In genomic region chr21:41241341-41241740, GRCh38 we compare ENCODE assay signal across 12 cellular contexts.
"Had no signal": no experiment of that assay in that cellular context is flagged by ENCODE, and none has a peak within 500 bp of the region (broad histone marks: within the 10 kb centered on the region; RNA-seq: fewer than 3 reads in every experiment).

No MANE protein-coding gene starts in this region.

- ATAC-seq: heart right ventricle, left lung had no signal

- DNase-seq: activated CD4-positive, alpha-beta memory T cell treated with anti-CD3 and anti-CD28 coated beads, Interleukin-2, amount 10 ng/mL, durations not matched to agents 7 days and 5 days; activated naive CD8-positive, alpha-beta T cell treated with anti-CD3 and anti-CD28 coated beads, Interleukin-2, amount 10 ng/mL, durations not matched to agents 7 days and 5 days; activated T-cell treated with anti-CD3 and anti-CD28 coated beads, Interleukin-2, amount 50 U/mL, for 48 hours; foreskin melanocyte; heart right ventricle; left lung; stimulated activated CD4-positive, alpha-beta T cell treated with anti-CD3 and anti-CD28 coated beads, Interleukin-15, amount 100 ng/mL, for 24 hours; stimulated activated CD4-positive, alpha-beta T cell treated with anti-CD3 and anti-CD28 coated beads, Interleukin-4, amount 100 ng/mL, for 24 hours; T-helper 9 cell had no signal

- H3K9me3 ChIP-seq: left lung, thoracic aorta had no signal

- H3K4me3 ChIP-seq: heart right ventricle, left lung, thoracic aorta had no signal

- H3K9me3 Mint-ChIP-seq: activated CD4-positive, alpha-beta memory T cell treated with anti-CD3 and anti-CD28 coated beads, Interleukin-2, amount 10 ng/mL, durations not matched to agents 7 days and 5 days; activated naive CD8-positive, alpha-beta T cell treated with anti-CD3 and anti-CD28 coated beads, Interleukin-2, amount 10 ng/mL, durations not matched to agents 7 days and 5 days; nephron; stimulated activated naive CD8-positive, alpha-beta T cell treated with anti-CD3 and anti-CD28 coated beads, Interleukin-15, Interleukin-2, amounts not matched to agents 100 ng/mL and 50 ng/mL, for 24 hours had no signal

- H3K27ac ChIP-seq: heart right ventricle, left lung had no signal

- H3K27me3 Mint-ChIP-seq: activated naive CD8-positive, alpha-beta T cell treated with anti-CD3 and anti-CD28 coated beads, Interleukin-2, amount 10 ng/mL, durations not matched to agents 7 days and 5 days; stimulated activated naive CD8-positive, alpha-beta T cell treated with anti-CD3 and anti-CD28 coated beads, Interleukin-15, Interleukin-2, amounts not matched to agents 100 ng/mL and 50 ng/mL, for 24 hours had no signal

- H3K27ac Mint-ChIP-seq: activated CD4-positive, alpha-beta memory T cell treated with anti-CD3 and anti-CD28 coated beads, Interleukin-2, amount 10 ng/mL, durations not matched to agents 7 days and 5 days; activated naive CD8-positive, alpha-beta T cell treated with anti-CD3 and anti-CD28 coated beads, Interleukin-2, amount 10 ng/mL, durations not matched to agents 7 days and 5 days; stimulated activated naive CD8-positive, alpha-beta T cell treated with anti-CD3 and anti-CD28 coated beads, Interleukin-15, Interleukin-2, amounts not matched to agents 100 ng/mL and 50 ng/mL, for 24 hours had no signal

- H3K4me1 ChIP-seq: heart right ventricle, left lung had no signal

- H3K4me3 Mint-ChIP-seq: activated CD4-positive, alpha-beta memory T cell treated with anti-CD3 and anti-CD28 coated beads, Interleukin-2, amount 10 ng/mL, durations not matched to agents 7 days and 5 days; activated naive CD8-positive, alpha-beta T cell treated with anti-CD3 and anti-CD28 coated beads, Interleukin-2, amount 10 ng/mL, durations not matched to agents 7 days and 5 days; nephron; stimulated activated naive CD8-positive, alpha-beta T cell treated with anti-CD3 and anti-CD28 coated beads, Interleukin-15, Interleukin-2, amounts not matched to agents 100 ng/mL and 50 ng/mL, for 24 hours had no signal

- H3K27me3 ChIP-seq: heart right ventricle, left lung had no signal

- H3K4me1 Mint-ChIP-seq: activated CD4-positive, alpha-beta memory T cell treated with anti-CD3 and anti-CD28 coated beads, Interleukin-2, amount 10 ng/mL, durations not matched to agents 7 days and 5 days; activated naive CD8-positive, alpha-beta T cell treated with anti-CD3 and anti-CD28 coated beads, Interleukin-2, amount 10 ng/mL, durations not matched to agents 7 days and 5 days had no signal
